Comparison of ENCODE assay signal across 21 cellular contexts in genomic region chr12:79618848-79619404, GRCh38.
DNase-seq lines count a peak whose midpoint lies in the region; ATAC-seq, FAIRE-seq and TF ChIP-seq lines count a peak whose summit lies in the region.
"Had no signal": no experiment of that assay in that cellular context is flagged by ENCODE, and none has a peak within 500 bp of the region (broad histone marks: within the 10 kb centered on the region; RNA-seq: fewer than 3 reads in every experiment).

No MANE protein-coding gene starts in this region.

- intact Hi-C loops in head of caudate nucleus (cut with DNase I), result no loop called here
- intact Hi-C loops in Right ventricle myocardium inferior (cut with DNase I), result no loop called here

- no peak for TF ChIP-seq CTCF in bronchial epithelial cell (IDR thresholded peaks at IDR 0.05; ENCODE audit: insufficient read depth, low read length, severe bottlenecking)

- no peaks in the 10 kb centered on the region for H3K27me3 ChIP-seq in bronchial epithelial cell (ENCODE audit: control insufficient read depth, insufficient read depth, low read length)
- H3K27me3 ChIP-seq: BLaER1 treated with 17β-estradiol and CSF1 and Interleukin-3, amounts not matched to agents 10 nM and 100 nM; cardiac muscle cell; spleen had no signal

- no peak overlapping the region for H3K4me3 ChIP-seq in bronchial epithelial cell (ENCODE audit: low read depth, low read length)
- H3K4me3 ChIP-seq: BLaER1 treated with 17β-estradiol and CSF1 and Interleukin-3, amounts not matched to agents 10 nM and 100 nM; cardiac muscle cell; spleen had no signal

- DNase-seq in Daoy (ENCODE audit: low read depth) (peak; percentile 54), LoVo (ENCODE audit: low spot score) (peak; percentile 39), bronchial epithelial cell (ENCODE audit: low read depth) (peak; percentile 95), kidney glomerular epithelial cell (lab: John Stamatoyannopoulos, UW) (peak; percentile 82), head of caudate nucleus (no peak), G401 (ENCODE audit: low spot score) (no peak), Right ventricle myocardium inferior (ENCODE audit: missing footprints) (no peak)
- DNase-seq: activated CD4-positive, alpha-beta T cell treated with anti-CD3 and anti-CD28 coated beads for 1 hour; activated CD8-positive, alpha-beta memory T cell treated with anti-CD3 and anti-CD28 coated beads, Interleukin-2, amount 50 U/mL, for 48 hours; activated naive CD4-positive, alpha-beta T cell treated with anti-CD3 and anti-CD28 coated beads, Interleukin-2, amount 10 ng/mL, durations not matched to agents 7 days and 5 days; DMS79 treated with DMSO at 0.1 percent for 48 hours; effector memory CD8-positive, alpha-beta T cell; immature natural killer cell; NCI-H187; NCI-H524; spleen; stimulated activated naive CD8-positive, alpha-beta T cell treated with anti-CD3 and anti-CD28 coated beads, Interleukin-15, Interleukin-2, amounts not matched to agents 100 U/mL and 50 U/mL, for 24 hours had no signal

- no peak for TF ChIP-seq POLR2A in GM18505 (IDR thresholded peaks at IDR 0.05; ENCODE audit: borderline replicate concordance, extremely low read depth, insufficient read depth, insufficient read length)

- no peak for FAIRE-seq in bronchial epithelial cell (lab: Jason Lieb, UNC)
- FAIRE-seq: GM12891 had no signal

- no peak for ATAC-seq in GM18505 (IDR thresholded peaks at IDR 0.05; ENCODE audit: unreplicated experiment)
- no peak for ATAC-seq in Right ventricle myocardium inferior
- ATAC-seq: effector memory CD8-positive, alpha-beta T cell; stimulated activated naive CD8-positive, alpha-beta T cell treated with anti-CD3 and anti-CD28 coated beads, Interleukin-15, Interleukin-2, amounts not matched to agents 100 U/mL and 50 U/mL, for 24 hours had no signal

- in situ Hi-C loops in G401 (cut with HindIII; ENCODE audit: low sequenced_read_pairs), result no loop called here

- H3K36me3 ChIP-seq in bronchial epithelial cell (ENCODE audit: control insufficient read depth, insufficient read depth, low read length), result peaks cover 8% of the 10 kb centered on the region
- H3K36me3 ChIP-seq: cardiac muscle cell had no signal

Comparison
In these comparisons a context has a peak if more than half of its experiments do, and no peak if none do; other contexts are left out.
1. DNase-seq: peak in Daoy (single experiment), LoVo (single experiment), bronchial epithelial cell (single experiment) and kidney glomerular epithelial cell (single experiment); none in head of caudate nucleus (0 of 42), G401 (single experiment) and Right ventricle myocardium inferior (single experiment).